ENCODE assay signal across 20 cellular contexts in genomic region chr2:65913914-65914786, GRCh38.
DNase-seq lines count a peak whose midpoint lies in the region; ATAC-seq and TF ChIP-seq lines count a peak whose summit lies in the region.
"Had no signal": no experiment of that assay in that cellular context is flagged by ENCODE, and none has a peak within 500 bp of the region (broad histone marks: within the 10 kb centered on the region; RNA-seq: fewer than 3 reads in every experiment).

No MANE protein-coding gene starts in this region.

- H3K4me3 Mint-ChIP-seq in GM23338 (no peak overlapping the region), neural progenitor cell (no peak overlapping the region)
- H3K4me3 Mint-ChIP-seq: B cell had no signal

- ATAC-seq in GM23338, result peak; percentile 86
- no peak for ATAC-seq in GM21381 (IDR thresholded peaks at IDR 0.05; ENCODE audit: unreplicated experiment)

- H2AFZ ChIP-seq in GM23338, result peak overlapping the region; percentile 45; the same call in 1 of the 2 replicates
- H2AFZ ChIP-seq in neural progenitor cell (replicated peaks), result peak overlapping the region; percentile 35

- H3K4me3 ChIP-seq in GM23338 (no peak overlapping the region), neural progenitor cell (no peak overlapping the region)
- H3K4me3 ChIP-seq: MG63, Peyer's patch had no signal

- no peaks in the 10 kb centered on the region for H3K9me2 ChIP-seq in GM23338 (ENCODE audit: insufficient read depth)

- no peaks in the 10 kb centered on the region for H3K36me3 Mint-ChIP-seq in GM23338 (ENCODE audit: low read depth)
- no peaks in the 10 kb centered on the region for H3K36me3 Mint-ChIP-seq in neural progenitor cell

- H3K79me2 ChIP-seq in GM23338 (replicated peaks; ENCODE audit: insufficient read depth) (no peaks in the 10 kb centered on the region), neural progenitor cell (ENCODE audit: low read depth) (no peaks in the 10 kb centered on the region)

- H3K4me1 ChIP-seq in GM23338 (ENCODE audit: insufficient read depth) (no peaks in the 10 kb centered on the region; the same call in 1 of the 2 replicates), neural progenitor cell (peaks cover 9% of the 10 kb centered on the region)
- H3K4me1 ChIP-seq: Peyer's patch had no signal

- H3K36me3 ChIP-seq in GM23338 (ENCODE audit: insufficient read depth) (no peaks in the 10 kb centered on the region), neural progenitor cell (no peaks in the 10 kb centered on the region)
- H3K36me3 ChIP-seq: MG63, Peyer's patch had no signal

- H3K4me1 Mint-ChIP-seq in GM23338 (peaks cover 6% of the 10 kb centered on the region), neural progenitor cell (peaks cover 16% of the 10 kb centered on the region)
- H3K4me1 Mint-ChIP-seq: B cell had no signal

- H3K27me3 Mint-ChIP-seq in GM23338 (ENCODE audit: insufficient read depth, low read depth, poor library complexity) (no peaks in the 10 kb centered on the region), neural progenitor cell (ENCODE audit: insufficient read depth, low read depth) (no peaks in the 10 kb centered on the region)

- H3K27me3 ChIP-seq in GM23338 (ENCODE audit: insufficient read depth) (no peaks in the 10 kb centered on the region), neural progenitor cell (no peaks in the 10 kb centered on the region)
- H3K27me3 ChIP-seq: MG63, Peyer's patch had no signal

- H3F3A ChIP-seq in GM23338 (replicated peaks; ENCODE audit: low read depth) (no peaks in the 10 kb centered on the region), neural progenitor cell (ENCODE audit: low read depth) (peaks cover 5% of the 10 kb centered on the region)

- no peak overlapping the region for H3K27ac ChIP-seq in GM23338 (ENCODE audit: low read depth)
- H3K27ac ChIP-seq in neural progenitor cell, result no peak overlapping the region
- H3K27ac ChIP-seq: HL-60, Peyer's patch had no signal

- no peak overlapping the region for H3K27ac Mint-ChIP-seq in GM23338
- no peak overlapping the region for H3K27ac Mint-ChIP-seq in neural progenitor cell
- H3K27ac Mint-ChIP-seq: B cell had no signal

- no peak overlapping the region for H3K9ac ChIP-seq in neural progenitor cell

- H3K4me2 ChIP-seq in GM23338 (no peak overlapping the region), neural progenitor cell (peak overlapping the region; percentile 6)

- DNase-seq in GM23338 (ENCODE audit: low spot score), result peak; percentile 15
- peak; percentile 53 to 56 for DNase-seq in NCI-H526 (lab: John Stamatoyannopoulos, UW)
- DNase-seq in dedifferentiated amniotic fluid mesenchymal stem cell (ENCODE audit: extremely low spot score), result peak; percentile 9
- peak; percentile 45 for DNase-seq in neural progenitor cell (ENCODE audit: low spot score)
- DNase-seq in HPDE6-E6E7 (ENCODE audit: extremely low spot score), result no peak
- no peak for DNase-seq in SKM-1 (lab: John Stamatoyannopoulos, UW; ENCODE audit: unreplicated experiment)
- DNase-seq: GF-D8; IMR-90; Kasumi-1; MG63; NCI-H1048; NCI-H1694; NCI-H2081 treated with DMSO at 0.1 percent for 48 hours; NCI-H2227 treated with DMSO at 0.1 percent for 48 hours; NCI-H510A treated with DMSO at 0.1 percent for 48 hours; NK-92 treated with Interleukin-12 subunit alpha and Interleukin-12 subunit beta, amount 100 ng/mL, for 24 hours; Peyer's patch had no signal

- TF ChIP-seq CTCF in GM23338 (conservative IDR thresholded peaks at IDR 0.05; ENCODE audit: low read depth in 2 of 2) (no peak), neural progenitor cell (IDR thresholded peaks at IDR 0.05) (no peak)

- H3K9me3 Mint-ChIP-seq in GM23338 (no peaks in the 10 kb centered on the region), neural progenitor cell (no peaks in the 10 kb centered on the region)

- H3K9me3 ChIP-seq in neural progenitor cell (ENCODE audit: low read depth), result no peaks in the 10 kb centered on the region
- H3K9me3 ChIP-seq: MG63, Peyer's patch had no signal

- H4K20me1 ChIP-seq in GM23338 (replicated peaks; ENCODE audit: insufficient read depth), result no peaks in the 10 kb centered on the region
- H4K20me1 ChIP-seq in neural progenitor cell (ENCODE audit: low read depth), result no peaks in the 10 kb centered on the region

TF ChIP-seq in GM23338, 12 proteins besides CTCF, POLR2A, EP300 and RAD21:
- no peak for TF ChIP-seq JUNB (IDR thresholded peaks at IDR 0.05; ENCODE audit: unreplicated experiment)
- no peak for TF ChIP-seq EZH2 (IDR thresholded peaks at IDR 0.05; ENCODE audit: low read depth, unreplicated experiment)
- no peak for TF ChIP-seq CREB1 (CRISPR knock-in tag; IDR thresholded peaks at IDR 0.05; ENCODE audit: low read depth)
- TF ChIP-seq NANOG (IDR thresholded peaks at IDR 0.05; ENCODE audit: borderline replicate concordance), result no peak
- TF ChIP-seq ZNF462 (CRISPR knock-in tag; IDR thresholded peaks at IDR 0.05), result no peak
- no peak for TF ChIP-seq POLR2AphosphoS5 (IDR thresholded peaks at IDR 0.05; ENCODE audit: low read depth)
TF ChIP-seq in GM23338: peak in this region for 0.

Comparison
In these comparisons a context has a peak if more than half of its experiments do, and no peak if none do; other contexts are left out.
1. DNase-seq: peak in GM23338 (single experiment), NCI-H526 (2 of 2), dedifferentiated amniotic fluid mesenchymal stem cell (single experiment) and neural progenitor cell (single experiment); none in HPDE6-E6E7 (single experiment) and SKM-1 (single experiment).